8 cellular contexts compared by ENCODE assay signal in the genomic region with DNA sequence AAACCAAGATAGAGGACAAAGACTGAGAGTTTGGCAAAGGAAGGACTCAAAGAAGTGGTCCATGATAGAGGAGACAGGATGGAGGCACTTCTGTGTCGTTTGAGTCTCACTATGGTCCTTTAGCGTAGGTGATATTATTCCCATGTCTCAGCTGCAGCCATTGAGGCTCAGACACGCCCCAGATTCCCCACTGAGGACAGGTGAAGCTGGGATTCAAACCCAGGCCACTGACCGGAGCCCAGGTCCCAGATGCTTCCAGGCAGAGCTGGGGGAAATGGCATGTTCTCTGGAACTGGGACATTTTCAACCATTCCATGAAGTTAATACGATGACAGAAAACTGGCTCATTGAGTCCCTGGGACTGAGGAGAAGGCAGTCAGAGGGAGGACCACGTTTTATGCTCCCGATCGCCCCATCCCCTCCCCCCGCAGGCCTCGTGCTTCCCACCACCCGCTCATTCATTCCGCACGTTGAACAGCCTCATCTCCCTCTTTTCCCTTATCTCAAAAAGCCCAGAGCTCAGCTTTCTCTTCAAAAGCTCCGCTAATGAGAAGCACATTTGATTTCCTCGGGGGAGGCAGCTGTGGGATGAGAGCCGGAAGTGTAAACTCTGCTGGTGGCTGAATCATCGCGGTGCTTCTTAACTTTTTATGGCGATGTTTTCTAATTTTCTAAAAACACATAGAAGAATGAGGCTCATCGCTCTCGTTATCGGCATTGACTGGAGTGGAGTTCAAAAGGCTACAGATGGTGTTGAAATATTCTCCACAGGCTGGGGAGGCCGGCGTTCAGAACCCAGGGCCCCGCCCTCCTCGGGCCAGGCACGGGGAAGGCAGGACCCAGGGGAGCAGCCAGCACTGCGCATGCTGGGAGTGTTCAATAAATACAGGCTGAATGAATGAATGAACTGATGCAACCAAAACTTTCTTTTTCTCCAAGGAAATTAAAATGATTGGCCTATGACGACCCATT.
DNase-seq lines count a peak whose midpoint lies in the region; ATAC-seq and TF ChIP-seq lines count a peak whose summit lies in the region.

No MANE protein-coding gene starts in this region.

- H3K9me3 ChIP-seq in gastroesophageal sphincter (peaks cover 0 to 14% (median 0%) of the 10 kb centered on the region in 3 donors), parathyroid adenoma (ENCODE audit: control insufficient read depth, low read length) (no peaks in the 10 kb centered on the region)

- TF ChIP-seq EP300 in gastroesophageal sphincter (IDR thresholded peaks at IDR 0.05): no peak

- ATAC-seq in GM21825 (IDR thresholded peaks at IDR 0.05; ENCODE audit: unreplicated experiment): peak; percentile 75
- ATAC-seq in gastroesophageal sphincter: peak; percentile 86

- no peak overlapping the region for H3K9ac ChIP-seq in parathyroid adenoma

- peak; percentile 32 for DNase-seq in COLO829 (ENCODE audit: low spot score)
- peak; percentile 5 for DNase-seq in NCI-H2196 treated with DMSO at 0.1 percent for 48 hours (lab: John Stamatoyannopoulos, UW; ENCODE audit: unreplicated experiment)
- peak; percentile 3 for DNase-seq in activated T-cell treated with anti-CD3 and anti-CD28 coated beads for 4 hours
- no peak for DNase-seq in effector CD8-positive, alpha-beta T cell (lab: John Stamatoyannopoulos, UW)
- no peak for DNase-seq in pons (ENCODE audit: low spot score)

- H3K4me2 ChIP-seq in parathyroid adenoma (ENCODE audit: low read length): peak overlapping the region; percentile 86

- H3K4me1 ChIP-seq in gastroesophageal sphincter (peaks cover 0 to 6% (median 0%) of the 10 kb centered on the region in 3 donors), parathyroid adenoma (no peaks in the 10 kb centered on the region)

- no peaks in the 10 kb centered on the region for H3K79me2 ChIP-seq in parathyroid adenoma

- H3K36me3 ChIP-seq in gastroesophageal sphincter (no peaks in the 10 kb centered on the region), parathyroid adenoma (ENCODE audit: control insufficient read depth, insufficient read depth, low read length) (no peaks in the 10 kb centered on the region)

- 29 to 36% methylated on average over 8 to 24 of the region's 29 CpGs for WGBS in gastroesophageal sphincter (ENCODE audit: low coverage in 1 of 2), 2 donors

- TF ChIP-seq POLR2A in gastroesophageal sphincter (IDR thresholded peaks at IDR 0.05): no peak

- H3K27me3 ChIP-seq in gastroesophageal sphincter: no peaks in the 10 kb centered on the region
- H3K27me3 ChIP-seq in parathyroid adenoma (ENCODE audit: control insufficient read depth, insufficient read depth, low read length): no peaks in the 10 kb centered on the region

- peak overlapping the region in 1 of 4 donors; percentile 11 for H3K27ac ChIP-seq in gastroesophageal sphincter
- no peak overlapping the region for H3K27ac ChIP-seq in parathyroid adenoma

- H2AFZ ChIP-seq in parathyroid adenoma: peak overlapping the region; percentile 35

- peak overlapping the region in 1 of 2 donors; percentile 40 for H3K4me3 ChIP-seq in gastroesophageal sphincter
- H3K4me3 ChIP-seq in parathyroid adenoma (ENCODE audit: low read depth, low read length): peak overlapping the region; percentile 55

- TF ChIP-seq CTCF in gastroesophageal sphincter (IDR thresholded peaks at IDR 0.05) (no peak), parathyroid adenoma (IDR thresholded peaks at IDR 0.05) (no peak)

Comparison
In these comparisons a context has a peak if more than half of its experiments do, and no peak if none do; other contexts are left out.
1. DNase-seq: peak in COLO829 (single experiment), NCI-H2196 treated with DMSO at 0.1 percent for 48 hours (single experiment) and activated T-cell treated with anti-CD3 and anti-CD28 coated beads for 4 hours (single experiment); none in effector CD8-positive, alpha-beta T cell (single experiment) and pons (single experiment).